ENCODE assay signal across 1 cellular context in the genomic region with DNA sequence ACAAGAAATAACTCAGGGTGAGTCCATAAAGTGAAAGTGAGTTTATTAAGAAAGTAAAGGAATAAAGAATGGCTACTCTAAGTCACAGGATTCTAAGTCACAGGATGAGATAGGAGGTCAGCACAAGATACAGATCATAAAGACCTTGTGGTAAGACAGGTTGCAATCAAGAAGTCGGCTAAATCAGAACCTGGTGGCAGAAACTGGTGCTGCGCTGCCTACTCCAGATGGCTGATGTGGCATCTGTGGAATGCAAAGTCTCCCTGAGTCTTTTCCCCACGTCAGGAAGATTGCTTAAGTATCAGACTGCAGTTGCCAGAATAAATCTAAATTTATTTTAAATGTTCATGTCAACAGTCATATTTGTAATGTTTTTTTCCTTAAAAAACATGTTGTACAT.
TF ChIP-seq lines count a peak whose summit lies in the region.

No MANE protein-coding gene starts in this region.

TF ChIP-seq in HCT116, 20 proteins besides CTCF, POLR2A, EP300 and RAD21:
- TF ChIP-seq, protein P1, sequence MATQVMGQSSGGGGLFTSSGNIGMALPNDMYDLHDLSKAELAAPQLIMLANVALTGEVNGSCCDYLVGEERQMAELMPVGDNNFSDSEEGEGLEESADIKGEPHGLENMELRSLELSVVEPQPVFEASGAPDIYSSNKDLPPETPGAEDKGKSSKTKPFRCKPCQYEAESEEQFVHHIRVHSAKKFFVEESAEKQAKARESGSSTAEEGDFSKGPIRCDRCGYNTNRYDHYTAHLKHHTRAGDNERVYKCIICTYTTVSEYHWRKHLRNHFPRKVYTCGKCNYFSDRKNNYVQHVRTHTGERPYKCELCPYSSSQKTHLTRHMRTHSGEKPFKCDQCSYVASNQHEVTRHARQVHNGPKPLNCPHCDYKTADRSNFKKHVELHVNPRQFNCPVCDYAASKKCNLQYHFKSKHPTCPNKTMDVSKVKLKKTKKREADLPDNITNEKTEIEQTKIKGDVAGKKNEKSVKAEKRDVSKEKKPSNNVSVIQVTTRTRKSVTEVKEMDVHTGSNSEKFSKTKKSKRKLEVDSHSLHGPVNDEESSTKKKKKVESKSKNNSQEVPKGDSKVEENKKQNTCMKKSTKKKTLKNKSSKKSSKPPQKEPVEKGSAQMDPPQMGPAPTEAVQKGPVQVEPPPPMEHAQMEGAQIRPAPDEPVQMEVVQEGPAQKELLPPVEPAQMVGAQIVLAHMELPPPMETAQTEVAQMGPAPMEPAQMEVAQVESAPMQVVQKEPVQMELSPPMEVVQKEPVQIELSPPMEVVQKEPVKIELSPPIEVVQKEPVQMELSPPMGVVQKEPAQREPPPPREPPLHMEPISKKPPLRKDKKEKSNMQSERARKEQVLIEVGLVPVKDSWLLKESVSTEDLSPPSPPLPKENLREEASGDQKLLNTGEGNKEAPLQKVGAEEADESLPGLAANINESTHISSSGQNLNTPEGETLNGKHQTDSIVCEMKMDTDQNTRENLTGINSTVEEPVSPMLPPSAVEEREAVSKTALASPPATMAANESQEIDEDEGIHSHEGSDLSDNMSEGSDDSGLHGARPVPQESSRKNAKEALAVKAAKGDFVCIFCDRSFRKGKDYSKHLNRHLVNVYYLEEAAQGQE (IDR thresholded peaks at IDR 0.05; ENCODE audit: low read depth), result no peak
- TF ChIP-seq JUND (IDR thresholded peaks at IDR 0.05) (no peak), FOSL1 (IDR thresholded peaks at IDR 0.05; ENCODE audit: low read depth) (no peak), CBX3 (IDR thresholded peaks at IDR 0.05; ENCODE audit: low read depth) (no peak), TCF7L2 (IDR thresholded peaks at IDR 0.05; ENCODE audit: borderline replicate concordance, extremely low read depth, insufficient read depth, insufficient read length) (no peak), SRF (IDR thresholded peaks at IDR 0.05; ENCODE audit: low read depth) (no peak), SIN3A (IDR thresholded peaks at IDR 0.05; ENCODE audit: low read depth) (no peak), SP1 (IDR thresholded peaks at IDR 0.05; ENCODE audit: low read depth) (no peak), ZFX (IDR thresholded peaks at IDR 0.05) (no peak), EZH2phosphoT487 (IDR thresholded peaks at IDR 0.05; ENCODE audit: borderline replicate concordance) (no peak), YY1 (IDR thresholded peaks at IDR 0.05; ENCODE audit: extremely low read depth, insufficient replicate concordance, low read depth, low read length) (no peak), CEBPB (IDR thresholded peaks at IDR 0.05; ENCODE audit: low read depth) (no peak), ELF1 (IDR thresholded peaks at IDR 0.05; ENCODE audit: borderline replicate concordance, low read depth) (no peak)
- TF ChIP-seq, protein P2, sequence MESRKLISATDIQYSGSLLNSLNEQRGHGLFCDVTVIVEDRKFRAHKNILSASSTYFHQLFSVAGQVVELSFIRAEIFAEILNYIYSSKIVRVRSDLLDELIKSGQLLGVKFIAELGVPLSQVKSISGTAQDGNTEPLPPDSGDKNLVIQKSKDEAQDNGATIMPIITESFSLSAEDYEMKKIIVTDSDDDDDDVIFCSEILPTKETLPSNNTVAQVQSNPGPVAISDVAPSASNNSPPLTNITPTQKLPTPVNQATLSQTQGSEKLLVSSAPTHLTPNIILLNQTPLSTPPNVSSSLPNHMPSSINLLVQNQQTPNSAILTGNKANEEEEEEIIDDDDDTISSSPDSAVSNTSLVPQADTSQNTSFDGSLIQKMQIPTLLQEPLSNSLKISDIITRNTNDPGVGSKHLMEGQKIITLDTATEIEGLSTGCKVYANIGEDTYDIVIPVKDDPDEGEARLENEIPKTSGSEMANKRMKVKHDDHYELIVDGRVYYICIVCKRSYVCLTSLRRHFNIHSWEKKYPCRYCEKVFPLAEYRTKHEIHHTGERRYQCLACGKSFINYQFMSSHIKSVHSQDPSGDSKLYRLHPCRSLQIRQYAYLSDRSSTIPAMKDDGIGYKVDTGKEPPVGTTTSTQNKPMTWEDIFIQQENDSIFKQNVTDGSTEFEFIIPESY (IDR thresholded peaks at IDR 0.05; ENCODE audit: extremely low read depth, insufficient replicate concordance, low read length), result no peak
- TF ChIP-seq, protein P3, sequence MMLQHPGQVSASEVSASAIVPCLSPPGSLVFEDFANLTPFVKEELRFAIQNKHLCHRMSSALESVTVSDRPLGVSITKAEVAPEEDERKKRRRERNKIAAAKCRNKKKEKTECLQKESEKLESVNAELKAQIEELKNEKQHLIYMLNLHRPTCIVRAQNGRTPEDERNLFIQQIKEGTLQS (IDR thresholded peaks at IDR 0.05), result no peak
- TF ChIP-seq, protein P4, sequence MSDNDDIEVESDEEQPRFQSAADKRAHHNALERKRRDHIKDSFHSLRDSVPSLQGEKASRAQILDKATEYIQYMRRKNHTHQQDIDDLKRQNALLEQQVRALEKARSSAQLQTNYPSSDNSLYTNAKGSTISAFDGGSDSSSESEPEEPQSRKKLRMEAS (IDR thresholded peaks at IDR 0.05), result no peak
